Comparison of ENCODE assay signal across 29 cellular contexts in genomic region chr19:49414256-49414655, GRCh38. TPM values are rescaled to one million over a fixed set of nuclear protein-coding genes. Genes with fewer than 3 reads are reported as not detected.
"Had no signal": no experiment of that assay in that cellular context is flagged by ENCODE, and none has a peak within 500 bp of the region (broad histone marks: within the 10 kb centered on the region; RNA-seq: fewer than 3 reads in every experiment).

No MANE protein-coding gene starts in this region.

- H3K27ac ChIP-seq: epithelial cell of prostate, esophagus muscularis mucosa, gastrocnemius medialis, heart right ventricle, parathyroid adenoma, prostate gland, right lobe of liver, stomach, thoracic aorta, transverse colon had no signal

- H3K27me3 ChIP-seq: right lobe of liver had no signal

- ATAC-seq: gastrocnemius medialis; naive thymus-derived CD4-positive, alpha-beta T cell; right lobe of liver had no signal

- H3K4me3 ChIP-seq: esophagus muscularis mucosa, gastrocnemius medialis, heart right ventricle, prostate gland, right lobe of liver, stomach, thoracic aorta, transverse colon had no signal

- H3K9ac ChIP-seq: parathyroid adenoma had no signal

- DNase-seq: cortex of kidney; effector memory CD4-positive, alpha-beta T cell; gastrocnemius medialis; heart right ventricle; hypothalamus; kidney glomerular epithelial cell; naive thymus-derived CD4-positive, alpha-beta T cell; nucleus accumbens; retina; right lobe of liver; stimulated activated CD4-positive, alpha-beta T cell treated with anti-CD3 and anti-CD28 coated beads, Interleukin-1b, Interleukin-23, amount 100 ng/mL, for 48 hours; stimulated activated CD4-positive, alpha-beta T cell treated with anti-CD3 and anti-CD28 coated beads, Interleukin-4, amount 100 ng/mL, for 24 hours; stimulated activated naive CD4-positive, alpha-beta T cell; stomach; substantia nigra; transverse colon had no signal

- FAIRE-seq: islet of Langerhans had no signal

- H3K36me3 ChIP-seq: esophagus muscularis mucosa, gastrocnemius medialis, heart right ventricle, prostate gland, right lobe of liver, stomach, thoracic aorta, transverse colon had no signal

- H3K9me3 ChIP-seq: esophagus muscularis mucosa, gastrocnemius medialis, heart right ventricle, prostate gland, right lobe of liver, stomach, thoracic aorta, transverse colon had no signal

- H2AFZ ChIP-seq: parathyroid adenoma had no signal

- H3K4me1 ChIP-seq: esophagus muscularis mucosa, gastrocnemius medialis, parathyroid adenoma, prostate gland, right lobe of liver had no signal

- H3K79me2 ChIP-seq: parathyroid adenoma had no signal

RNA-seq across cellular contexts. Expression of gene PTH2, which starts 9.0 kb away (rescaled TPM):
- total RNA-seq: esophagus muscularis mucosa; fibroblast of villous mesenchyme; gastrocnemius medialis; heart right ventricle; liver; lung microvascular endothelial cell; mesenteric fat pad; mononuclear cell; naive thymus-derived CD4-positive, alpha-beta T cell; neural crest cell; prostate gland; right lobe of liver; stomach; thoracic aorta; transverse colon; ureter had no signal
- polyA plus RNA-seq: heart right ventricle; liver; naive thymus-derived CD4-positive, alpha-beta T cell; stomach had no signal

RNA-seq across cellular contexts. Expression of gene GFY, which starts 10.9 kb away (rescaled TPM):
- total RNA-seq: esophagus muscularis mucosa; fibroblast of villous mesenchyme; gastrocnemius medialis; heart right ventricle; liver; lung microvascular endothelial cell; mesenteric fat pad; mononuclear cell; naive thymus-derived CD4-positive, alpha-beta T cell; neural crest cell; prostate gland; right lobe of liver; stomach; thoracic aorta; transverse colon; ureter had no signal
- polyA plus RNA-seq: liver; naive thymus-derived CD4-positive, alpha-beta T cell; stomach had no signal

RNA-seq across cellular contexts. Expression of gene KASH5, which starts 26.2 kb away (rescaled TPM):
- total RNA-seq: esophagus muscularis mucosa, fibroblast of villous mesenchyme, gastrocnemius medialis, heart right ventricle, liver, lung microvascular endothelial cell, mesenteric fat pad, mononuclear cell, neural crest cell, thoracic aorta, transverse colon, ureter had no signal
- polyA plus RNA-seq: heart right ventricle; liver; naive thymus-derived CD4-positive, alpha-beta T cell had no signal

RNA-seq across cellular contexts. Expression of gene SLC17A7, which starts 27.1 kb away (rescaled TPM):
- total RNA-seq: fibroblast of villous mesenchyme, mononuclear cell had no signal
- polyA plus RNA-seq: naive thymus-derived CD4-positive, alpha-beta T cell had no signal
